ENCODE assay signal across 11 cellular contexts in genomic region chr9:19665146-19665863, GRCh38.
DNase-seq lines count a peak whose midpoint lies in the region; ATAC-seq and TF ChIP-seq lines count a peak whose summit lies in the region.
"Had no signal": no experiment of that assay in that cellular context is flagged by ENCODE, and none has a peak within 500 bp of the region (broad histone marks: within the 10 kb centered on the region; RNA-seq: fewer than 3 reads in every experiment).

No MANE protein-coding gene starts in this region.

- POLR2A ChIA-PET in HEK293T (lab: Yijun Ruan, JAX), result no interaction called here

- CTCF ChIA-PET in HEK293T (lab: Yijun Ruan, JAX), result no interaction called here

- no peak overlapping the region for H3K4me3 ChIP-seq in GM06990 (replicated peaks; ENCODE audit: low read depth, low read length)
- H3K4me3 ChIP-seq: gastroesophageal sphincter, smooth muscle cell had no signal

- no peaks in the 10 kb centered on the region; the same call in 1 of the 2 replicates for H3K27me3 ChIP-seq in GM06990 (replicated peaks; ENCODE audit: control insufficient read depth, insufficient read depth, low read length)

- DNase-seq in GM06990 (ENCODE audit: extremely low read depth, insufficient read length) (peak; percentile 10), sciatic nerve (ENCODE audit: low spot score) (no peak), head of caudate nucleus (no peak), hepatic stellate cell (ENCODE audit: low spot score) (no peak), HEK293T (ENCODE audit: extremely low spot score) (no peak)
- DNase-seq: central memory CD4-positive, alpha-beta T cell had no signal

- no peaks in the 10 kb centered on the region for H3K36me3 ChIP-seq in GM06990 (ENCODE audit: control insufficient read depth, insufficient read depth, low read length)
- H3K36me3 ChIP-seq: gastroesophageal sphincter had no signal

- TF ChIP-seq CTCF in GM06990 (IDR thresholded peaks at IDR 0.05; ENCODE audit: insufficient read depth, low read length, poor library complexity, severe bottlenecking), result no peak

- ATAC-seq in GM19025 (IDR thresholded peaks at IDR 0.05; ENCODE audit: low read depth, unreplicated experiment) (peak; percentile 100), HG02678 (IDR thresholded peaks at IDR 0.05; ENCODE audit: unreplicated experiment) (peak; percentile 99), HG03521 (IDR thresholded peaks at IDR 0.05; ENCODE audit: unreplicated experiment) (peak; percentile 100), sciatic nerve (no peak)
- ATAC-seq: gastroesophageal sphincter had no signal

- intact Hi-C loops in sciatic nerve (cut with DNase I) (no loop called here), head of caudate nucleus (cut with DNase I) (no loop called here)

TF ChIP-seq in HEK293T, 16 proteins besides CTCF, POLR2A, EP300 and RAD21:
- TF ChIP-seq ARNT (IDR thresholded peaks at IDR 0.05), result no peak
- no peak for TF ChIP-seq CTBP1 (IDR thresholded peaks at IDR 0.05; ENCODE audit: borderline replicate concordance)
- no peak for TF ChIP-seq LEF1 (IDR thresholded peaks at IDR 0.05; ENCODE audit: borderline replicate concordance)
- TF ChIP-seq PKNOX1 (IDR thresholded peaks at IDR 0.05), result no peak
- TF ChIP-seq FOXA1 (IDR thresholded peaks at IDR 0.05), result no peak
- no peak for TF ChIP-seq NFRKB (IDR thresholded peaks at IDR 0.05)
- no peak for TF ChIP-seq HDGF (IDR thresholded peaks at IDR 0.05; ENCODE audit: borderline replicate concordance)
- TF ChIP-seq BHLHE40 (IDR thresholded peaks at IDR 0.05; ENCODE audit: borderline replicate concordance), result no peak
- no peak for TF ChIP-seq FOXM1 (IDR thresholded peaks at IDR 0.05; ENCODE audit: borderline replicate concordance)
- no peak for TF ChIP-seq FOXK2 (IDR thresholded peaks at IDR 0.05)
